ENCODE assay signal across 1 cellular context in the genomic region with DNA sequence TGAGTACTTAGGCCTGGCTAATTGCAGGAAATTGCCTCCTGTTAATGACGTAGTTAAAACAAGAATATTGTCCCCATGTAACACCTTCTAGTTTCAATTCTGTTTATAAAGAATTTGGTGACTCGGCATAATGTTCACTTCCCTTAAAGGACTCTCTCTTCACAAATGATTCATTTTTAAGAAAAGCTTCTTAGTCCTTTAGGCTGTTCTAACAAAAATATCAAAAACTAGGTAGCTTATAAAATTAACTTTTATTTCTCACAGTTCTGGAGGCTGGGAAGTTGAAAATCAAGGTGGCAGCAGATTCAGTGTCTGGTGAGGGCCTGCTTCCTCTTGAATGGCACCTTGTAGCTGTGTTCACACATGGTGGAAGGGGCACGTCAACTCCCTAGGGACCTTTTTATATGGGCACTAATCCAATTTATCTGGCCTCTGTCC.
TF ChIP-seq lines count a peak whose summit lies in the region.

No MANE protein-coding gene starts in this region.

TF ChIP-seq in SK-N-SH treated with all-trans-retinoic acid at 6 μM for 48 hours, 23 proteins besides CTCF, POLR2A, EP300 and RAD21 (continued from another document):
- TF ChIP-seq TOX (CRISPR knock-in tag; IDR thresholded peaks at IDR 0.05; ENCODE audit: borderline replicate concordance), result no peak
- no peak for TF ChIP-seq ISL1 (CRISPR knock-in tag; IDR thresholded peaks at IDR 0.05)
